Comparison of ENCODE assay signal across 1 cellular context in genomic region chr5:141515141-141515540, GRCh38.
TF ChIP-seq lines count a peak whose summit lies in the region.

No MANE protein-coding gene starts in this region.

TF ChIP-seq in IMR-90, 13 proteins besides CTCF, POLR2A, EP300 and RAD21:
- TF ChIP-seq ELK1 (IDR thresholded peaks at IDR 0.05; ENCODE audit: borderline replicate concordance, low read depth, low read length) (no peak), SMC3 (IDR thresholded peaks at IDR 0.05; ENCODE audit: low read depth, low read length) (no peak)
